ENCODE assay signal across 1 cellular context in genomic region chr2:171403181-171403580, GRCh38.
TF ChIP-seq lines count a peak whose summit lies in the region.

No MANE protein-coding gene starts in this region.

TF ChIP-seq in HepG2, 621 proteins besides CTCF, POLR2A, EP300 and RAD21:
- TF ChIP-seq ZNF788 (CRISPR knock-in tag; IDR thresholded peaks at IDR 0.05; ENCODE audit: borderline replicate concordance): no peak
- no peak for TF ChIP-seq RERE (CRISPR knock-in tag; IDR thresholded peaks at IDR 0.05; ENCODE audit: low read depth)
- peak; percentile 73 for TF ChIP-seq MAFF (IDR thresholded peaks at IDR 0.05; ENCODE audit: low read depth, low read length)
- no peak for TF ChIP-seq ZFX (CRISPR knock-in tag; IDR thresholded peaks at IDR 0.05; ENCODE audit: low read depth)
- peak; percentile 73 to 83 for TF ChIP-seq MAFK (conservative IDR thresholded peaks at IDR 0.05 in 1 of 2, IDR thresholded peaks at IDR 0.05 in 1 of 2; ENCODE audit: low read length in 2 of 2)
- TF ChIP-seq MLXIP (CRISPR knock-in tag; IDR thresholded peaks at IDR 0.05; ENCODE audit: borderline replicate concordance): no peak
- TF ChIP-seq AHDC1 (CRISPR knock-in tag; IDR thresholded peaks at IDR 0.05; ENCODE audit: borderline replicate concordance): no peak
